1 cellular context compared by ENCODE assay signal in the genomic region with DNA sequence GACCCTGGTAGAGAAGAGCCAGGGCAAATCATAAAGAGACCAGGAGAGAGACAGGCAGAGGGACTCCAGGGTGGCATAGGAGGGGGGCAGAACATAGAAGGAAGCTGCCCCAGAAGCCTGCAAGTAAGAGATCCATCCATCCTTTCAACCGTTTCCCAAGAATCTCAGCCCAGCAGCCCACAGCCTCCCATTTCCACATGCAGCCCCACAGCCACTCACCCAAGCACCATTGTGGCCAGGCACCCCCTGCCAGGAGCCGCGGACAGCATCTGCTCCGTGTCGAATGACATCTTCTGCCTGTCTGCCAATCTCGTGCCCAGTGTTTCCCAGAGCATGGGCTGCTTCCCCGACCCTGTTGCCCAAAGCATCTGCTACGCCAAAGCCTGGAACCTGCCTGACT.
TF ChIP-seq lines count a peak whose summit lies in the region.

No MANE protein-coding gene starts in this region.

TF ChIP-seq in GM23338, 12 proteins besides CTCF, POLR2A, EP300 and RAD21 (continued from another document):
- TF ChIP-seq ZNF462 (CRISPR knock-in tag; IDR thresholded peaks at IDR 0.05) = no peak
- TF ChIP-seq NANOG (IDR thresholded peaks at IDR 0.05; ENCODE audit: borderline replicate concordance) = no peak
- no peak for TF ChIP-seq CREB1 (CRISPR knock-in tag; IDR thresholded peaks at IDR 0.05; ENCODE audit: low read depth)
- no peak for TF ChIP-seq JUNB (IDR thresholded peaks at IDR 0.05; ENCODE audit: unreplicated experiment)
- TF ChIP-seq POLR2AphosphoS5 (IDR thresholded peaks at IDR 0.05; ENCODE audit: low read depth) = no peak
- no peak for TF ChIP-seq REST (IDR thresholded peaks at IDR 0.05; ENCODE audit: unreplicated experiment)
- TF ChIP-seq STAT1 (IDR thresholded peaks at IDR 0.05; ENCODE audit: unreplicated experiment) = no peak
- no peak for TF ChIP-seq ETS1 (IDR thresholded peaks at IDR 0.05)
- no peak for TF ChIP-seq ZNF331 (CRISPR knock-in tag; IDR thresholded peaks at IDR 0.05; ENCODE audit: low read depth)
- no peak for TF ChIP-seq EZH2 (IDR thresholded peaks at IDR 0.05; ENCODE audit: low read depth, unreplicated experiment)
- TF ChIP-seq EZH2phosphoT487 (IDR thresholded peaks at IDR 0.05; ENCODE audit: unreplicated experiment) = no peak
